ENCODE assay signal across 22 cellular contexts in the genomic region with DNA sequence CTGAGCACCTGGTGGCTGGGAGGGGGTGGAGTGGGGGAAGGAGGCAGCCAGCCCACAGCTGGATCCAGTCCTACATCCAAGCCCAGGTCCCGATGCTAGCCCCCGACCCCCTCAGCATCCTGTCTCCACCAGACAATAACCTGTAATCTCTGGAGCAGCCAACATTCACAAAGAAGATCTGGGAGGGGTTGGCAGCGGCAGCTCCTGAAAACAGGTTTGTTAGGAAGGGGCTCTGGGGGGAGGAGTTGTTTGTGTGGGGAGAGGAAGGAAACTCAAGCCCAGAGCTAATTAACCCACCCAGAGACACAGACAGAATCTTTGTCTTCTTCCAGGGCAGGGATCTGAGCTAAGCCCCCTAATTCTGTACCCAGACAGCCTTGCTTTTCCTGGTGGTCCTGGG. TPM values are rescaled to one million over a fixed set of nuclear protein-coding genes. Genes with fewer than 3 reads are reported as not detected.
"Had no signal": no experiment of that assay in that cellular context is flagged by ENCODE, and none has a peak within 500 bp of the region (broad histone marks: within the 10 kb centered on the region; RNA-seq: fewer than 3 reads in every experiment).

No MANE protein-coding gene starts in this region.

- ATAC-seq: activated CD4-positive, CD25-positive, alpha-beta regulatory T cell treated with anti-CD3 and anti-CD28 coated beads, Interleukin-2, amount 50 U/mL, for 24 hours had no signal

- DNase-seq: activated CD4-positive, alpha-beta T cell treated with anti-CD3 and anti-CD28 coated beads, Interleukin-2, amount 10 ng/mL, durations not matched to agents 7 days and 5 days; activated CD8-positive, alpha-beta memory T cell treated with anti-CD3 and anti-CD28 coated beads, Interleukin-2, amount 50 U/mL, for 4 hours; activated effector memory CD4-positive, alpha-beta T cell treated with anti-CD3 and anti-CD28 coated beads, Interleukin-2, amount 50 U/mL, for 16 hours; activated naive CD4-positive, alpha-beta T cell treated with anti-CD3 and anti-CD28 coated beads, Interleukin-2, amount 50 U/mL, for 16 hours; activated T-cell treated with anti-CD3 and anti-CD28 coated beads, Interleukin-2, amount 50 U/mL, for 48 hours; aorta; brain microvascular endothelial cell; colonic mucosa; erythroblast; foreskin melanocyte; glutamatergic neuron; hypothalamus; left ventricle myocardium inferior; mammary epithelial cell; stimulated activated CD4-positive, alpha-beta T cell treated with anti-CD3 and anti-CD28 coated beads, Interleukin-2, amount 100 ng/mL, for 24 hours; stimulated activated naive CD4-positive, alpha-beta T cell treated with Interleukin-2 at 50 U/mL for 16 hours; substantia nigra; T-helper 9 cell; tibial artery had no signal

- H3K27ac Mint-ChIP-seq: activated CD4-positive, alpha-beta T cell treated with anti-CD3 and anti-CD28 coated beads, Interleukin-2, amount 10 ng/mL, durations not matched to agents 7 days and 5 days had no signal

- H3K9me3 Mint-ChIP-seq: activated CD4-positive, alpha-beta T cell treated with anti-CD3 and anti-CD28 coated beads, Interleukin-2, amount 10 ng/mL, durations not matched to agents 7 days and 5 days; central memory CD8-positive, alpha-beta T cell had no signal

- H3K4me3 ChIP-seq: colonic mucosa, left ventricle myocardium inferior, tibial artery had no signal

- H3K27ac ChIP-seq: brain microvascular endothelial cell, colonic mucosa, left ventricle myocardium inferior, tibial artery had no signal

- H3K4me3 Mint-ChIP-seq: activated CD4-positive, alpha-beta T cell treated with anti-CD3 and anti-CD28 coated beads, Interleukin-2, amount 10 ng/mL, durations not matched to agents 7 days and 5 days; central memory CD8-positive, alpha-beta T cell had no signal

- H3K27me3 ChIP-seq: colonic mucosa had no signal

- H3K9me3 ChIP-seq: colonic mucosa, left ventricle myocardium inferior, tibial artery had no signal

- H3K36me3 ChIP-seq: brain microvascular endothelial cell, colonic mucosa, left ventricle myocardium inferior, tibial artery had no signal

RNA-seq across cellular contexts. Expression of gene ZNF385C, which starts 43.3 kb away (rescaled TPM):
- total RNA-seq: activated CD4-positive, alpha-beta T cell treated with anti-CD3 and anti-CD28 coated beads, Interleukin-2, amount 10 ng/mL, durations not matched to agents 7 days and 5 days; aorta; omental fat pad had no signal
